In genomic region chr17:80793851-80794267, GRCh38 we compare ENCODE assay signal across 1 cellular context.
TF ChIP-seq lines count a peak whose summit lies in the region.

No MANE protein-coding gene starts in this region.

TF ChIP-seq in K562, 482 proteins besides CTCF, POLR2A, EP300 and RAD21 (continued from another document and continues in another):
- TF ChIP-seq PHTF2 (CRISPR knock-in tag; IDR thresholded peaks at IDR 0.05), result no peak
- TF ChIP-seq KLF13 (tag; IDR thresholded peaks at IDR 0.05; ENCODE audit: borderline replicate concordance, low read depth), result no peak
- TF ChIP-seq SMARCE1 (IDR thresholded peaks at IDR 0.05), result 0 out of 2 replicates have a peak, but pooled peaks have one; percentile 26
- no peak for TF ChIP-seq ATF2 (CRISPR knock-in tag; IDR thresholded peaks at IDR 0.05)
- no peak for TF ChIP-seq ZFP36 (IDR thresholded peaks at IDR 0.05; ENCODE audit: low read depth, low read length, partially characterized antibody)
- TF ChIP-seq ZKSCAN3 (CRISPR knock-in tag; IDR thresholded peaks at IDR 0.05), result no peak
- no peak for TF ChIP-seq ZNF3 (CRISPR knock-in tag; IDR thresholded peaks at IDR 0.05)
- TF ChIP-seq TBL1XR1 (IDR thresholded peaks at IDR 0.05; ENCODE audit: low read length in 2 of 2), result no peak
- TF ChIP-seq DPF2 (IDR thresholded peaks at IDR 0.05), result no peak; the same call in 1 of the 2 replicates
- TF ChIP-seq, protein P1, sequence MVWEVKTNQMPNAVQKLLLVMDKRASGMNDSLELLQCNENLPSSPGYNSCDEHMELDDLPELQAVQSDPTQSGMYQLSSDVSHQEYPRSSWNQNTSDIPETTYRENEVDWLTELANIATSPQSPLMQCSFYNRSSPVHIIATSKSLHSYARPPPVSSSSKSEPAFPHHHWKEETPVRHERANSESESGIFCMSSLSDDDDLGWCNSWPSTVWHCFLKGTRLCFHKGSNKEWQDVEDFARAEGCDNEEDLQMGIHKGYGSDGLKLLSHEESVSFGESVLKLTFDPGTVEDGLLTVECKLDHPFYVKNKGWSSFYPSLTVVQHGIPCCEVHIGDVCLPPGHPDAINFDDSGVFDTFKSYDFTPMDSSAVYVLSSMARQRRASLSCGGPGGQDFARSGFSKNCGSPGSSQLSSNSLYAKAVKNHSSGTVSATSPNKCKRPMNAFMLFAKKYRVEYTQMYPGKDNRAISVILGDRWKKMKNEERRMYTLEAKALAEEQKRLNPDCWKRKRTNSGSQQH (CRISPR knock-in tag; IDR thresholded peaks at IDR 0.05), result no peak
- TF ChIP-seq NR2C2 (CRISPR knock-in tag; IDR thresholded peaks at IDR 0.05), result no peak
- TF ChIP-seq NR2C2 (tag; IDR thresholded peaks at IDR 0.05), result no peak
- peak; percentile 70 for TF ChIP-seq NFIC (IDR thresholded peaks at IDR 0.05)
- peak; percentile 77 for TF ChIP-seq ARID1B (IDR thresholded peaks at IDR 0.05)
- TF ChIP-seq RBM15 (IDR thresholded peaks at IDR 0.05; ENCODE audit: insufficient read depth, low read length), result no peak
- no peak for TF ChIP-seq TCF7L2 (IDR thresholded peaks at IDR 0.05; ENCODE audit: low read depth, low read length)
- TF ChIP-seq STAT6 (CRISPR knock-in tag; IDR thresholded peaks at IDR 0.05), result no peak
- TF ChIP-seq ZEB2 (IDR thresholded peaks at IDR 0.05), result no peak
- no peak; the same call in 1 of the 2 replicates for TF ChIP-seq MAFF (IDR thresholded peaks at IDR 0.05; ENCODE audit: low read length)
- TF ChIP-seq ZNF609 (CRISPR knock-in tag; IDR thresholded peaks at IDR 0.05; ENCODE audit: borderline replicate concordance), result no peak
- no peak for TF ChIP-seq SNAPC5 (CRISPR knock-in tag; IDR thresholded peaks at IDR 0.05)
- TF ChIP-seq ETS2 (tag; IDR thresholded peaks at IDR 0.05; ENCODE audit: borderline replicate concordance, poor library complexity, severe bottlenecking), result no peak
- TF ChIP-seq CXXC5 (CRISPR knock-in tag; IDR thresholded peaks at IDR 0.05), result no peak
- TF ChIP-seq TBP (optimal IDR thresholded peaks at IDR 0.05; ENCODE audit: low read depth, low read length), result no peak
- no peak for TF ChIP-seq ZNF778 (CRISPR knock-in tag; IDR thresholded peaks at IDR 0.05)
- TF ChIP-seq ETV6 (IDR thresholded peaks at IDR 0.05; ENCODE audit: borderline replicate concordance in 1 of 2, low read depth in 2 of 2, low read length in 1 of 2), result no peak
- no peak for TF ChIP-seq ETV6 (CRISPR knock-in tag; IDR thresholded peaks at IDR 0.05; ENCODE audit: borderline replicate concordance)
- peak; percentile 19; the same call in 1 of the 2 replicates for TF ChIP-seq CBFA2T3 (IDR thresholded peaks at IDR 0.05)
- no peak for TF ChIP-seq FOXK2 (conservative IDR thresholded peaks at IDR 0.05 in 1 of 2, IDR thresholded peaks at IDR 0.05 in 1 of 2; ENCODE audit: low read depth in 2 of 2)
- TF ChIP-seq ZNF785 (CRISPR knock-in tag; IDR thresholded peaks at IDR 0.05), result no peak
- no peak for TF ChIP-seq ZKSCAN8 (CRISPR knock-in tag; IDR thresholded peaks at IDR 0.05)
- no peak for TF ChIP-seq TFAM (CRISPR knock-in tag; conservative IDR thresholded peaks at IDR 0.05)
- no peak for TF ChIP-seq TCFL5 (CRISPR knock-in tag; conservative IDR thresholded peaks at IDR 0.05)
- no peak for TF ChIP-seq ZBED1 (IDR thresholded peaks at IDR 0.05)
- TF ChIP-seq HMG20A (CRISPR knock-in tag; conservative IDR thresholded peaks at IDR 0.05), result no peak
- no peak for TF ChIP-seq NFXL1 (CRISPR knock-in tag; IDR thresholded peaks at IDR 0.05)
- no peak for TF ChIP-seq FOXO4 (CRISPR knock-in tag; IDR thresholded peaks at IDR 0.05)
- no peak for TF ChIP-seq PHB (CRISPR knock-in tag; IDR thresholded peaks at IDR 0.05)
- peak; percentile 65 for TF ChIP-seq C11orf30 (IDR thresholded peaks at IDR 0.05; ENCODE audit: low read depth)
- TF ChIP-seq, protein P2, sequence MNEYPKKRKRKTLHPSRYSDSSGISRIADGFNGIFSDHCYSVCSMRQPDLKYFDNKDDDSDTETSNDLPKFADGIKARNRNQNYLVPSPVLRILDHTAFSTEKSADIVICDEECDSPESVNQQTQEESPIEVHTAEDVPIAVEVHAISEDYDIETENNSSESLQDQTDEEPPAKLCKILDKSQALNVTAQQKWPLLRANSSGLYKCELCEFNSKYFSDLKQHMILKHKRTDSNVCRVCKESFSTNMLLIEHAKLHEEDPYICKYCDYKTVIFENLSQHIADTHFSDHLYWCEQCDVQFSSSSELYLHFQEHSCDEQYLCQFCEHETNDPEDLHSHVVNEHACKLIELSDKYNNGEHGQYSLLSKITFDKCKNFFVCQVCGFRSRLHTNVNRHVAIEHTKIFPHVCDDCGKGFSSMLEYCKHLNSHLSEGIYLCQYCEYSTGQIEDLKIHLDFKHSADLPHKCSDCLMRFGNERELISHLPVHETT (CRISPR knock-in tag; conservative IDR thresholded peaks at IDR 0.05 in 1 of 2, IDR thresholded peaks at IDR 0.05 in 1 of 2), result no peak
- TF ChIP-seq, protein P3, sequence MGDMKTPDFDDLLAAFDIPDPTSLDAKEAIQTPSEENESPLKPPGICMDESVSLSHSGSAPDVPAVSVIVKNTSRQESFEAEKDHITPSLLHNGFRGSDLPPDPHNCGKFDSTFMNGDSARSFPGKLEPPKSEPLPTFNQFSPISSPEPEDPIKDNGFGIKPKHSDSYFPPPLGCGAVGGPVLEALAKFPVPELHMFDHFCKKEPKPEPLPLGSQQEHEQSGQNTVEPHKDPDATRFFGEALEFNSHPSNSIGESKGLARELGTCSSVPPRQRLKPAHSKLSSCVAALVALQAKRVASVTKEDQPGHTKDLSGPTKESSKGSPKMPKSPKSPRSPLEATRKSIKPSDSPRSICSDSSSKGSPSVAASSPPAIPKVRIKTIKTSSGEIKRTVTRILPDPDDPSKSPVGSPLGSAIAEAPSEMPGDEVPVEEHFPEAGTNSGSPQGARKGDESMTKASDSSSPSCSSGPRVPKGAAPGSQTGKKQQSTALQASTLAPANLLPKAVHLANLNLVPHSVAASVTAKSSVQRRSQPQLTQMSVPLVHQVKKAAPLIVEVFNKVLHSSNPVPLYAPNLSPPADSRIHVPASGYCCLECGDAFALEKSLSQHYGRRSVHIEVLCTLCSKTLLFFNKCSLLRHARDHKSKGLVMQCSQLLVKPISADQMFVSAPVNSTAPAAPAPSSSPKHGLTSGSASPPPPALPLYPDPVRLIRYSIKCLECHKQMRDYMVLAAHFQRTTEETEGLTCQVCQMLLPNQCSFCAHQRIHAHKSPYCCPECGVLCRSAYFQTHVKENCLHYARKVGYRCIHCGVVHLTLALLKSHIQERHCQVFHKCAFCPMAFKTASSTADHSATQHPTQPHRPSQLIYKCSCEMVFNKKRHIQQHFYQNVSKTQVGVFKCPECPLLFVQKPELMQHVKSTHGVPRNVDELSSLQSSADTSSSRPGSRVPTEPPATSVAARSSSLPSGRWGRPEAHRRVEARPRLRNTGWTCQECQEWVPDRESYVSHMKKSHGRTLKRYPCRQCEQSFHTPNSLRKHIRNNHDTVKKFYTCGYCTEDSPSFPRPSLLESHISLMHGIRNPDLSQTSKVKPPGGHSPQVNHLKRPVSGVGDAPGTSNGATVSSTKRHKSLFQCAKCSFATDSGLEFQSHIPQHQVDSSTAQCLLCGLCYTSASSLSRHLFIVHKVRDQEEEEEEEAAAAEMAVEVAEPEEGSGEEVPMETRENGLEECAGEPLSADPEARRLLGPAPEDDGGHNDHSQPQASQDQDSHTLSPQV (IDR thresholded peaks at IDR 0.05), result 0 out of 2 replicates have a peak, but pooled peaks have one; percentile 26
- no peak for TF ChIP-seq MTA3 (IDR thresholded peaks at IDR 0.05; ENCODE audit: borderline replicate concordance)
- TF ChIP-seq CCAR2 (IDR thresholded peaks at IDR 0.05; ENCODE audit: low read depth, low read length), result no peak
- TF ChIP-seq KDM1A (IDR thresholded peaks at IDR 0.05), result no peak
- TF ChIP-seq, protein P4, sequence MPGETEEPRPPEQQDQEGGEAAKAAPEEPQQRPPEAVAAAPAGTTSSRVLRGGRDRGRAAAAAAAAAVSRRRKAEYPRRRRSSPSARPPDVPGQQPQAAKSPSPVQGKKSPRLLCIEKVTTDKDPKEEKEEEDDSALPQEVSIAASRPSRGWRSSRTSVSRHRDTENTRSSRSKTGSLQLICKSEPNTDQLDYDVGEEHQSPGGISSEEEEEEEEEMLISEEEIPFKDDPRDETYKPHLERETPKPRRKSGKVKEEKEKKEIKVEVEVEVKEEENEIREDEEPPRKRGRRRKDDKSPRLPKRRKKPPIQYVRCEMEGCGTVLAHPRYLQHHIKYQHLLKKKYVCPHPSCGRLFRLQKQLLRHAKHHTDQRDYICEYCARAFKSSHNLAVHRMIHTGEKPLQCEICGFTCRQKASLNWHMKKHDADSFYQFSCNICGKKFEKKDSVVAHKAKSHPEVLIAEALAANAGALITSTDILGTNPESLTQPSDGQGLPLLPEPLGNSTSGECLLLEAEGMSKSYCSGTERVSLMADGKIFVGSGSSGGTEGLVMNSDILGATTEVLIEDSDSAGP (CRISPR knock-in tag; IDR thresholded peaks at IDR 0.05), result no peak
- no peak for TF ChIP-seq GABPB1 (CRISPR knock-in tag; IDR thresholded peaks at IDR 0.05)
- TF ChIP-seq RFX7 (CRISPR knock-in tag; IDR thresholded peaks at IDR 0.05), result no peak
- TF ChIP-seq SMARCB1 (IDR thresholded peaks at IDR 0.05; ENCODE audit: insufficient read length, low read depth), result no peak
- TF ChIP-seq HNRNPH1 (optimal IDR thresholded peaks at IDR 0.05; ENCODE audit: low read depth, low read length), result no peak
- no peak for TF ChIP-seq SMAD1 (IDR thresholded peaks at IDR 0.05; ENCODE audit: low read depth, low read length, partially characterized antibody)
